ENCODE assay signal across 8 cellular contexts in the genomic region with DNA sequence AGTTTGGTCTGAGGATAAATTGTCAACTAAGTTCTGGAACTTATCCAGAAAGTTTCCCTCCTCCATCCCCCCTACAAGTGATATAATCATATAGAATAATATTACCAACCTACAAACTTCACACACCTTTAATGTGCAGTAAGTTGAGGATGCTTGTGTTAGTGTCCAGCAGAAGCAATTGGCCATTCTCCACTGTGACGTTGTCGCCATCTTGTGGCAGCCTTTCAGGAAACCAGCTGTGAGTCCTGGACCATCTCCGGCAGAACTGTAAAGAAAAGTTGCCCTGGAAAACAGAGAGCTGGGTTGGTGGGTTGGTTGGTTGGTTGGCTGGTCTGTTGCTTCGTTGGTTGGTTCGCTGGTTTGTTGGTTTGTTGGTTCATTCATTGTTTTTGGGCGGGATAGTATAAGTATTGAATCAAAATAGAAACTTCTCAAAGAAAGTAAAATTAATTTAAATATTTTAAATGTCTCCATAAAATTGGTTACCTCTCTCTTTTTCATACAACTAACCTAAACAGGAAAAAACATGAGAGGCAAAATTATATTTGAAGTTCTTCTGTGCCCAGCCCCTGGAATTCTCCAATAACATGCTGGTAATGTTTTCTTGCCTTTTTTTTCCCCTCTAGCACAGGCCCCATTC.
DNase-seq lines count a peak whose midpoint lies in the region; ATAC-seq and TF ChIP-seq lines count a peak whose summit lies in the region.

No MANE protein-coding gene starts in this region.

- H3K36me3 ChIP-seq in H7 (replicated peaks; ENCODE audit: control insufficient read depth, insufficient read depth, low read length) = no peaks in the 10 kb centered on the region
- H3K36me3 ChIP-seq in MG63 = no peaks in the 10 kb centered on the region
- no peaks in the 10 kb centered on the region for H3K36me3 ChIP-seq in lower lobe of right lung

- peak; percentile 57 for TF ChIP-seq CTCF in lower lobe of right lung (IDR thresholded peaks at IDR 0.05)

- no peaks in the 10 kb centered on the region for H3K4me1 ChIP-seq in lower lobe of right lung

- DNase-seq in activated naive CD4-positive, alpha-beta T cell treated with Interleukin-2 at 50 U/mL for 16 hours = peak; percentile 4
- no peak for DNase-seq in activated naive CD4-positive, alpha-beta T cell (lab: John Stamatoyannopoulos, UW)
- DNase-seq in H7 (peak; percentile 37), MG63 (peak; percentile 33), SHP77 treated with DMSO at 0.1 percent for 48 hours (lab: John Stamatoyannopoulos, UW) (peak; percentile 9), dermis blood vessel endothelial cell (peak; percentile 79), lower lobe of right lung (peak; percentile 61), substantia nigra (lab: John Stamatoyannopoulos, UW) (peak in 45 of 49 donors; percentile 0 to 73 (median 29))

- peak; percentile 64 to 78 for ATAC-seq in lower lobe of right lung

- H3K27me3 ChIP-seq in H7 (ENCODE audit: control insufficient read depth, insufficient read depth, low read length) (no peaks in the 10 kb centered on the region), MG63 (no peaks in the 10 kb centered on the region), lower lobe of right lung (ENCODE audit: low read depth) (no peaks in the 10 kb centered on the region)

- H3K9me3 ChIP-seq in MG63 = no peaks in the 10 kb centered on the region
- H3K9me3 ChIP-seq in lower lobe of right lung = no peaks in the 10 kb centered on the region

- intact Hi-C loops in lower lobe of right lung (cut with DNase I) = no loop called here

- H3K27ac ChIP-seq in lower lobe of right lung (no peak overlapping the region), substantia nigra (ENCODE audit: low read depth, low read length, poor library complexity, severe bottlenecking) (no peak overlapping the region)

- H3K4me3 ChIP-seq in H7 (ENCODE audit: insufficient read depth, low read depth, low read length) = no peak overlapping the region
- H3K4me3 ChIP-seq in MG63 = no peak overlapping the region
- H3K4me3 ChIP-seq in lower lobe of right lung = no peak overlapping the region

Comparison
In these comparisons a context has a peak if more than half of its experiments do, and no peak if none do; other contexts are left out.
1. DNase-seq: peak in activated naive CD4-positive, alpha-beta T cell treated with Interleukin-2 at 50 U/mL for 16 hours (single experiment), H7 (single experiment), MG63 (single experiment), SHP77 treated with DMSO at 0.1 percent for 48 hours (single experiment), dermis blood vessel endothelial cell (single experiment), lower lobe of right lung (single experiment) and substantia nigra (45 of 49); none in activated naive CD4-positive, alpha-beta T cell (0 of 4).